8 cellular contexts compared by ENCODE assay signal in genomic region chr5:171272996-171273970, GRCh38. TPM values are rescaled to one million over a fixed set of nuclear protein-coding genes. Genes with fewer than 3 reads are reported as not detected.
DNase-seq lines count a peak whose midpoint lies in the region; ATAC-seq and TF ChIP-seq lines count a peak whose summit lies in the region.

No MANE protein-coding gene starts in this region.

- H3K79me2 ChIP-seq in PC-3 (ENCODE audit: low read length) = no peaks in the 10 kb centered on the region

- CTCF ChIA-PET in BJ (lab: Yijun Ruan, JAX) = interaction anchor here (0.5 to 1.7 kb wide), 10 partner anchors 9 to 104 kb away, joined by 3 to 7 read pairs (median 3); no protein-coding TSS in a partner anchor
- CTCF ChIA-PET in PC-3 (lab: Charles Lee) = interaction anchor here (0.5 to 1.0 kb wide), 4 partner anchors 52 to 399 kb away, joined by 3 to 19 read pairs (median 4); no protein-coding TSS in a partner anchor

- intact Hi-C loops in PC-3 (cut with micrococcal nuclease) = loop anchor here (1.0 to 5.0 kb wide), 3 partner anchors 64 to 69 kb away; no protein-coding TSS in a partner anchor

- POLR2A ChIA-PET in BJ (lab: Charles Lee) (no interaction called here), PC-3 (lab: Charles Lee; ENCODE audit: unreplicated experiment) (no interaction called here)

- H3K9me3 ChIP-seq in PC-3 (ENCODE audit: low read length) = no peaks in the 10 kb centered on the region

- H3K4me2 ChIP-seq in PC-3 (ENCODE audit: low read length) = no peak overlapping the region

- H3K36me3 ChIP-seq in BJ (ENCODE audit: control insufficient read depth, insufficient read depth, low read length) (no peaks in the 10 kb centered on the region), PC-3 (ENCODE audit: low read depth, low read length) (no peaks in the 10 kb centered on the region)

- peaks cover 3% of the 10 kb centered on the region; the same call in 1 of the 2 replicates for H4K20me1 ChIP-seq in PC-3 (ENCODE audit: low read length)

- no peak overlapping the region for H3K27ac ChIP-seq in PC-3 (ENCODE audit: low read length)

- H3K9ac ChIP-seq in PC-3 (ENCODE audit: low read length) = no peak overlapping the region

- peak; percentile 64 for TF ChIP-seq CTCF in BJ (IDR thresholded peaks at IDR 0.05; ENCODE audit: insufficient read depth, low read depth, low read length)
- peak; percentile 77 for TF ChIP-seq CTCF in PC-3 (conservative IDR thresholded peaks at IDR 0.05; ENCODE audit: low read depth, low read length)
- TF ChIP-seq CTCF in fibroblast of the aortic adventitia (IDR thresholded peaks at IDR 0.05; ENCODE audit: insufficient read depth, low read length) = no peak

- DNase-seq in BJ (ENCODE audit: low read depth) (no peak), PC-3 (peak; percentile 60), fibroblast of the aortic adventitia (ENCODE audit: low read depth) (peak; percentile 17), T-helper 9 cell (no peak), amygdala (lab: John Stamatoyannopoulos, UW) (no peak)

- no TSS peak for BruUV-seq in PC-3 (replicated peaks; lab: Mats Ljungman, UMichigan)

- no peaks in the 10 kb centered on the region for H3F3A ChIP-seq in PC-3 (ENCODE audit: low read length, unreplicated experiment)

- no peaks in the 10 kb centered on the region for H3K4me1 ChIP-seq in PC-3 (ENCODE audit: insufficient read depth, low read length)

- H3K4me3 ChIP-seq in BJ (ENCODE audit: low read depth, low read length) (no peak overlapping the region), PC-3 (ENCODE audit: low read length) (no peak overlapping the region), fibroblast of the aortic adventitia (ENCODE audit: low read depth, low read length) (no peak overlapping the region)

- ATAC-seq in GM18907 (IDR thresholded peaks at IDR 0.05; ENCODE audit: unreplicated experiment) (peak; percentile 60), PC-3 (peak; percentile 81), GM18502 (IDR thresholded peaks at IDR 0.05; ENCODE audit: poor library complexity, unreplicated experiment) (no peak), GM21576 (IDR thresholded peaks at IDR 0.05; ENCODE audit: unreplicated experiment) (no peak)

- no peak overlapping the region for H2AFZ ChIP-seq in PC-3 (ENCODE audit: low read length)

- no peaks in the 10 kb centered on the region for H3K9me2 ChIP-seq in PC-3 (replicated peaks; ENCODE audit: low read length)

- H3K27me3 ChIP-seq in BJ (ENCODE audit: control insufficient read depth, insufficient read depth, low read length) = no peaks in the 10 kb centered on the region
- H3K27me3 ChIP-seq in PC-3 (ENCODE audit: low read length) = no peaks in the 10 kb centered on the region

RNA-seq across cellular contexts. Expression of gene TLX3, which starts 35.8 kb away (rescaled TPM):
- not detected in 2 replicates for polyA plus RNA-seq in BJ (2011; rRNA removed)
- not detected in 2 replicates for polyA minus RNA-seq in BJ (2011; rRNA and poly(A)+ RNA removed)
- not detected in 2 replicates for total RNA-seq in PC-3 (2014; rRNA removed)
- not detected in 2 replicates for total RNA-seq in fibroblast of the aortic adventitia (ENCODE audit: low replicate concordance)

Comparison
In these comparisons a context has a peak if more than half of its experiments do, and no peak if none do; other contexts are left out.
1. DNase-seq: peak in PC-3 (single experiment) and fibroblast of the aortic adventitia (single experiment); none in BJ (single experiment), T-helper 9 cell (single experiment) and amygdala (0 of 56).
2. ATAC-seq: peak in GM18907 (single experiment) and PC-3 (single experiment); none in GM18502 (single experiment) and GM21576 (single experiment).